1 cellular context compared by ENCODE assay signal in the genomic region with DNA sequence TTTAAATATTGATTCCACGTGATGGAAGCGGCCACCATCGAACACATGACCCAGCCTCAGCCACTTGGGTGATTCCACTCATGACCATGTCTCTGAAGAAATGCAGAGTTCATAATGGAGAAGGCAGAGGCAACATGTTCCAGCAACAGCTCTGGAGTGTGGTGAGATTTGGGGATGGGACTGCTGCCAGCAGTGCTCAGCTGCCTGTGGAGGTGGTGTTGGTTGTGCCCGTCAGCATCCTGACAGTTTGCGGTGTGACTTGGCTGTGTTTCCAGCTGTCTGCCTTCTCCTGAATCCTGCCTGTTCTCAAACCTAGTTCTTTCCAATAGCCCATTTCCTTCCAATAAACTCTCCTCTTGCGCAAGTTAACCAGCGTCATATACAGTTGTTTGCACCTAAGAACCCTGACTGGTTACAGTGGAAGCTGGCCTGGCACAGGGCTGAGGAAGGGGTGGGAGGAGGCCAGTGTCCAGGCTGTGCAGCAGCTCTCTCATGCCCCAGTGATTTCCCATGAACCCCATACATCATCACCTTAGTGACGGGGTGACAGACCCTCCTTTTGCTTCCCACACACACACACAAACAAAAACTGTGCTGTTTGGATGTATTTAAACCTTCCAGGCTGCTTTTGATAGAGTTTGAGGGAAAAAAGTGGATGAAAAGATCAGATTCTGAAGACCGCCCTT.
TF ChIP-seq lines count a peak whose summit lies in the region.

No MANE protein-coding gene starts in this region.

TF ChIP-seq in IMR-90, 13 proteins besides CTCF, POLR2A, EP300 and RAD21:
- no peak for TF ChIP-seq RCOR1 (IDR thresholded peaks at IDR 0.05; ENCODE audit: insufficient replicate concordance, low read length)
- TF ChIP-seq FOS (IDR thresholded peaks at IDR 0.05; ENCODE audit: low read depth, low read length): no peak
- TF ChIP-seq NFE2L2 (IDR thresholded peaks at IDR 0.05; ENCODE audit: low read depth, low read length): no peak
- 0 out of 2 replicates have a peak, but pooled peaks have one; percentile 6 for TF ChIP-seq CEBPB (IDR thresholded peaks at IDR 0.05; ENCODE audit: low read depth, low read length)
- TF ChIP-seq SMC3 (IDR thresholded peaks at IDR 0.05; ENCODE audit: low read depth, low read length): no peak
- no peak for TF ChIP-seq MAZ (IDR thresholded peaks at IDR 0.05; ENCODE audit: borderline replicate concordance, low read depth, low read length)
- TF ChIP-seq RFX5 (IDR thresholded peaks at IDR 0.05; ENCODE audit: low read depth, low read length): no peak
